Comparison of ENCODE assay signal across 18 cellular contexts in genomic region chr11:47352556-47352955, GRCh38. TPM values are rescaled to one million over a fixed set of nuclear protein-coding genes. Genes with fewer than 3 reads are reported as not detected.
"Had no signal": no experiment of that assay in that cellular context is flagged by ENCODE, and none has a peak within 500 bp of the region (broad histone marks: within the 10 kb centered on the region; RNA-seq: fewer than 3 reads in every experiment).

Gene MYBPC3 (minus strand): TSS chr11:47352702. CDS start chr11:47352647, 55 bp downstream.

- ATAC-seq: naive thymus-derived CD8-positive, alpha-beta T cell; stimulated activated naive CD8-positive, alpha-beta T cell treated with anti-CD3 and anti-CD28 coated beads, Interleukin-15, Interleukin-2, amounts not matched to agents 100 U/mL and 50 U/mL, for 24 hours had no signal

- H3K27ac ChIP-seq: brain microvascular endothelial cell, coronary artery, WERI-Rb-1 had no signal

- H3K36me3 Mint-ChIP-seq: activated CD4-positive, alpha-beta memory T cell treated with anti-CD3 and anti-CD28 coated beads for 36 hours; activated naive CD8-positive, alpha-beta T cell treated with anti-CD3 and anti-CD28 coated beads, Interleukin-2, amount 10 ng/mL, durations not matched to agents 7 days and 5 days; naive thymus-derived CD8-positive, alpha-beta T cell; type B pancreatic cell had no signal

- H3K27ac Mint-ChIP-seq: activated CD4-positive, alpha-beta memory T cell treated with anti-CD3 and anti-CD28 coated beads for 36 hours; activated naive CD8-positive, alpha-beta T cell treated with anti-CD3 and anti-CD28 coated beads, Interleukin-2, amount 10 ng/mL, durations not matched to agents 7 days and 5 days; activated T-helper 1 cell treated with anti-CD3 and anti-CD28 coated beads, Interleukin-12 subunit alpha, Interleukin-12 subunit beta, Interleukin-2, Interleukin-4 antibody, amounts not matched to agents 30 ng/mL and 10 ng/mL and 1 ng/mL, durations not matched to agents 14 hours and 24 hours and 36 hours; type B pancreatic cell had no signal

- H3K9me3 Mint-ChIP-seq: activated CD4-positive, alpha-beta memory T cell treated with anti-CD3 and anti-CD28 coated beads for 36 hours; activated naive CD8-positive, alpha-beta T cell treated with anti-CD3 and anti-CD28 coated beads, Interleukin-2, amount 10 ng/mL, durations not matched to agents 7 days and 5 days; activated T-helper 1 cell treated with anti-CD3 and anti-CD28 coated beads, Interleukin-12 subunit alpha, Interleukin-12 subunit beta, Interleukin-2, Interleukin-4 antibody, amounts not matched to agents 30 ng/mL and 10 ng/mL and 1 ng/mL, durations not matched to agents 14 hours and 24 hours and 36 hours; naive thymus-derived CD8-positive, alpha-beta T cell; type B pancreatic cell had no signal

- DNase-seq: activated CD4-positive, alpha-beta memory T cell treated with anti-CD3 and anti-CD28 coated beads for 36 hours; activated naive CD8-positive, alpha-beta T cell treated with anti-CD3 and anti-CD28 coated beads, Interleukin-2, amount 10 ng/mL, durations not matched to agents 7 days and 5 days; activated T-cell treated with anti-CD3 and anti-CD28 coated beads for 4 hours; brain microvascular endothelial cell; occipital lobe; retina; stimulated activated CD4-positive, alpha-beta T cell treated with anti-CD3 and anti-CD28 coated beads, Interleukin-12 subunit alpha, Interleukin-12 subunit beta, amount 100 ng/mL, for 4 hours; stimulated activated CD4-positive, alpha-beta T cell treated with anti-CD3 and anti-CD28 coated beads, Interleukin-1b, Interleukin-23, amount 100 ng/mL, for 48 hours; stimulated activated naive CD8-positive, alpha-beta T cell treated with anti-CD3 and anti-CD28 coated beads, Interleukin-15, Interleukin-2, amounts not matched to agents 100 U/mL and 50 U/mL, for 24 hours; SW 1271; WERI-Rb-1 had no signal

- H3K36me3 ChIP-seq: brain microvascular endothelial cell, WERI-Rb-1 had no signal

- H3K27me3 ChIP-seq: brain microvascular endothelial cell had no signal

- H3K4me3 ChIP-seq: coronary artery had no signal

- H3K4me1 Mint-ChIP-seq: activated naive CD8-positive, alpha-beta T cell treated with anti-CD3 and anti-CD28 coated beads, Interleukin-2, amount 10 ng/mL, durations not matched to agents 7 days and 5 days; naive thymus-derived CD8-positive, alpha-beta T cell had no signal

- H3K27me3 Mint-ChIP-seq: activated CD4-positive, alpha-beta memory T cell treated with anti-CD3 and anti-CD28 coated beads for 36 hours; activated naive CD8-positive, alpha-beta T cell treated with anti-CD3 and anti-CD28 coated beads, Interleukin-2, amount 10 ng/mL, durations not matched to agents 7 days and 5 days; naive thymus-derived CD8-positive, alpha-beta T cell; type B pancreatic cell had no signal

- H3K4me3 Mint-ChIP-seq: activated CD4-positive, alpha-beta memory T cell treated with anti-CD3 and anti-CD28 coated beads for 36 hours; activated naive CD8-positive, alpha-beta T cell treated with anti-CD3 and anti-CD28 coated beads, Interleukin-2, amount 10 ng/mL, durations not matched to agents 7 days and 5 days; activated T-helper 1 cell treated with anti-CD3 and anti-CD28 coated beads, Interleukin-12 subunit alpha, Interleukin-12 subunit beta, Interleukin-2, Interleukin-4 antibody, amounts not matched to agents 30 ng/mL and 10 ng/mL and 1 ng/mL, durations not matched to agents 14 hours and 24 hours and 36 hours; naive thymus-derived CD8-positive, alpha-beta T cell; type B pancreatic cell had no signal

RNA-seq across cellular contexts. Expression of gene MYBPC3, which starts in this region (rescaled TPM):
- total RNA-seq: activated CD4-positive, alpha-beta memory T cell treated with anti-CD3 and anti-CD28 coated beads for 36 hours; activated T-helper 1 cell treated with anti-CD3 and anti-CD28 coated beads, Interleukin-12 subunit alpha, Interleukin-12 subunit beta, Interleukin-2, Interleukin-4 antibody, amounts not matched to agents 30 ng/mL and 10 ng/mL and 1 ng/mL, durations not matched to agents 14 hours and 24 hours and 36 hours; frontal cortex; kidney epithelial cell; occipital lobe; T-helper 2 cell treated with Interferon-gamma antibody and Interleukin-4, amounts not matched to agents 100 ng/mL and 5 ng/mL, for 36 hours had no signal
- polyA plus RNA-seq: naive thymus-derived CD8-positive, alpha-beta T cell had no signal
